In genomic region chr2:127108090-127108523, GRCh38 we compare ENCODE assay signal across 1 cellular context.
TF ChIP-seq lines count a peak whose summit lies in the region.

No MANE protein-coding gene starts in this region.

TF ChIP-seq in GM12878, 131 proteins besides CTCF, POLR2A, EP300 and RAD21 (continued from another document):
- TF ChIP-seq, protein P1, sequence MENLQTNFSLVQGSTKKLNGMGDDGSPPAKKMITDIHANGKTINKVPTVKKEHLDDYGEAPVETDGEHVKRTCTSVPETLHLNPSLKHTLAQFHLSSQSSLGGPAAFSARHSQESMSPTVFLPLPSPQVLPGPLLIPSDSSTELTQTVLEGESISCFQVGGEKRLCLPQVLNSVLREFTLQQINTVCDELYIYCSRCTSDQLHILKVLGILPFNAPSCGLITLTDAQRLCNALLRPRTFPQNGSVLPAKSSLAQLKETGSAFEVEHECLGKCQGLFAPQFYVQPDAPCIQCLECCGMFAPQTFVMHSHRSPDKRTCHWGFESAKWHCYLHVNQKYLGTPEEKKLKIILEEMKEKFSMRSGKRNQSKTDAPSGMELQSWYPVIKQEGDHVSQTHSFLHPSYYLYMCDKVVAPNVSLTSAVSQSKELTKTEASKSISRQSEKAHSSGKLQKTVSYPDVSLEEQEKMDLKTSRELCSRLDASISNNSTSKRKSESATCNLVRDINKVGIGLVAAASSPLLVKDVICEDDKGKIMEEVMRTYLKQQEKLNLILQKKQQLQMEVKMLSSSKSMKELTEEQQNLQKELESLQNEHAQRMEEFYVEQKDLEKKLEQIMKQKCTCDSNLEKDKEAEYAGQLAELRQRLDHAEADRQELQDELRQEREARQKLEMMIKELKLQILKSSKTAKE (IDR thresholded peaks at IDR 0.05; ENCODE audit: low read depth, poor library complexity, severe bottlenecking), result no peak
- no peak for TF ChIP-seq CREB1 (IDR thresholded peaks at IDR 0.05; ENCODE audit: low read depth)
- TF ChIP-seq KDM1A (IDR thresholded peaks at IDR 0.05; ENCODE audit: borderline replicate concordance), result no peak
- no peak for TF ChIP-seq PRDM15 (CRISPR knock-in tag; IDR thresholded peaks at IDR 0.05)
